In genomic region chr19:49590971-49591730, GRCh38 we compare ENCODE assay signal across 8 cellular contexts. TPM values are rescaled to one million over a fixed set of nuclear protein-coding genes. Genes with fewer than 3 reads are reported as not detected.
DNase-seq lines count a peak whose midpoint lies in the region; ATAC-seq and TF ChIP-seq lines count a peak whose summit lies in the region.

TSS of gene PRR12 (plus strand) at chr19:49591182. CDS start at chr19:49591655, 473 bp downstream.

- peak in 1 of 2 donors; percentile 29 for TF ChIP-seq POLR2A in adrenal gland (IDR thresholded peaks at IDR 0.05)
- TF ChIP-seq POLR2A in heart left ventricle (IDR thresholded peaks at IDR 0.05) = no peak

- peaks cover 8% of the 10 kb centered on the region for H3K27me3 Mint-ChIP-seq in T-helper 1 cell treated with Interleukin-12 subunit alpha and Interleukin-12 subunit beta and Interleukin-4 antibody, amounts not matched to agents 30 μg/mL and 1 μg/mL, for 36 hours (ENCODE audit: low read depth)

- peak within 1 kb of the TSS; percentile 99 for H4K12ac ChIP-seq in trophoblast cell (ENCODE audit: low read depth, low read length)

- peak within 1 kb of the TSS; percentile 97 for H4K8ac ChIP-seq in trophoblast cell (ENCODE audit: low read depth, low read length)

- peak within 1 kb of the TSS; percentile 97 for H3K4ac ChIP-seq in trophoblast cell (ENCODE audit: low read depth, low read length)

- DNase-seq in GM12865 (ENCODE audit: low read depth) (peak; percentile 87), NCI-H1105 treated with DMSO at 0.1 percent for 48 hours (lab: John Stamatoyannopoulos, UW) (peak; percentile 68), adrenal gland (peak; percentile 60 to 77 (median 71)), heart left ventricle (peak; percentile 62 to 79 (median 70)), trophoblast cell (peak; percentile 26 to 57), aorta (peak; percentile 78 to 84)

- H3K9me3 Mint-ChIP-seq in T-helper 1 cell treated with Interleukin-12 subunit alpha and Interleukin-12 subunit beta and Interleukin-4 antibody, amounts not matched to agents 30 μg/mL and 1 μg/mL, for 36 hours = no peaks in the 10 kb centered on the region

- 0 to 1% (median 0%) methylated on average over 12 to 55 of the region's 66 CpGs for WGBS in adrenal gland, 4 donors
- WGBS in heart left ventricle, 4 donors = 0 to 1% (median 0%) methylated on average over 42 to 55 of the region's 66 CpGs
- no CpG with 5 or more reads among the region's 66 CpGs for WGBS in trophoblast cell (ENCODE audit: extremely low coverage, insufficient coverage, insufficient read length)
- 1 to 3% methylated on average over 19 to 65 of the region's 66 CpGs for WGBS in aorta, 2 donors

- peaks cover 14% of the 10 kb centered on the region for H3K79me2 ChIP-seq in trophoblast cell (ENCODE audit: control insufficient read depth, insufficient read depth, low read length, poor library complexity)

- H3K36me3 ChIP-seq in adrenal gland (replicated peaks in 1 of 2) (peaks cover 0 to 27% of the 10 kb centered on the region in 2 donors), heart left ventricle (peaks cover 0 to 26% (median 22%) of the 10 kb centered on the region in 9 donors), trophoblast cell (ENCODE audit: control insufficient read depth in 1 of 2, insufficient read depth in 2 of 2, low read length in 2 of 2) (peaks cover 18 to 23% of the 10 kb centered on the region in 2 experiments), aorta (ENCODE audit: control insufficient read depth in 1 of 2, insufficient read depth in 2 of 2, low read length in 1 of 2) (peaks cover 4 to 5% of the 10 kb centered on the region in 2 donors)

- peak within 1 kb of the TSS; percentile 44 for H2BK12ac ChIP-seq in trophoblast cell (ENCODE audit: low read length)

- peak within 1 kb of the TSS; percentile 87 for H3K4me3 Mint-ChIP-seq in T-helper 1 cell treated with Interleukin-12 subunit alpha and Interleukin-12 subunit beta and Interleukin-4 antibody, amounts not matched to agents 30 μg/mL and 1 μg/mL, for 36 hours

- H2AK5ac ChIP-seq in trophoblast cell (ENCODE audit: low read length) = peak within 1 kb of the TSS; percentile 100

- H2BK120ac ChIP-seq in trophoblast cell (ENCODE audit: insufficient read depth, low read length, poor library complexity) = peak within 1 kb of the TSS; percentile 88

- TF ChIP-seq CTCF in GM12865 (IDR thresholded peaks at IDR 0.05; ENCODE audit: insufficient read depth, low read depth, low read length, missing control alignments) (no peak), adrenal gland (IDR thresholded peaks at IDR 0.05) (peak in 1 of 6 experiments; percentile 8), heart left ventricle (IDR thresholded peaks at IDR 0.05) (no peak)

- peaks cover 9% of the 10 kb centered on the region for H3K36me3 Mint-ChIP-seq in T-helper 1 cell treated with Interleukin-12 subunit alpha and Interleukin-12 subunit beta and Interleukin-4 antibody, amounts not matched to agents 30 μg/mL and 1 μg/mL, for 36 hours (ENCODE audit: low read depth)

- peak; percentile 46 to 72 (median 58) for ATAC-seq in heart left ventricle
- peak; percentile 80 for ATAC-seq in aorta (ENCODE audit: low FRiP score)
- ATAC-seq in GM19463 (IDR thresholded peaks at IDR 0.05; ENCODE audit: unreplicated experiment) = no peak

- no peaks in the 10 kb centered on the region for H3K27me3 ChIP-seq in adrenal gland
- H3K27me3 ChIP-seq in heart left ventricle = no peaks in the 10 kb centered on the region
- no peaks in the 10 kb centered on the region for H3K27me3 ChIP-seq in trophoblast cell (ENCODE audit: insufficient read depth, low read length)
- H3K27me3 ChIP-seq in aorta (ENCODE audit: control insufficient read depth in 1 of 2, insufficient read depth in 2 of 2, low read length in 1 of 2) = no peaks in the 10 kb centered on the region

- H3K9ac ChIP-seq in trophoblast cell (ENCODE audit: low read length) = peak within 1 kb of the TSS; percentile 87

- H3K4me3 ChIP-seq in GM12865 (ENCODE audit: low read depth, low read length) (peak within 1 kb of the TSS; percentile 76), adrenal gland (peak within 1 kb of the TSS; percentile 62 to 95 (median 74)), heart left ventricle (peak within 1 kb of the TSS; percentile 68 to 96 (median 80)), trophoblast cell (ENCODE audit: low read depth, low read length) (peak within 1 kb of the TSS; percentile 84), aorta (ENCODE audit: low read length in 2 of 2) (peak within 1 kb of the TSS; percentile 93 to 99)

- H3K27ac ChIP-seq in adrenal gland (peak within 1 kb of the TSS in 4 of 5 donors; percentile 78 to 93 (median 90)), heart left ventricle (peak within 1 kb of the TSS; percentile 82 to 99 (median 94)), trophoblast cell (ENCODE audit: low read depth, low read length) (peak within 1 kb of the TSS; percentile 96), aorta (ENCODE audit: low read depth in 1 of 2, low read length in 2 of 2) (peak within 1 kb of the TSS in 1 of 2 donors; percentile 56)

- H3K9me3 ChIP-seq in adrenal gland (replicated peaks in 1 of 3) (no peaks in the 10 kb centered on the region), heart left ventricle (no peaks in the 10 kb centered on the region), trophoblast cell (ENCODE audit: insufficient read depth, low read depth, low read length) (no peaks in the 10 kb centered on the region), aorta (ENCODE audit: control insufficient read depth, low read length) (no peaks in the 10 kb centered on the region)

- peak within 1 kb of the TSS; percentile 73 for H2AFZ ChIP-seq in trophoblast cell (ENCODE audit: insufficient read depth, low read length, poor library complexity)

- H3K23ac ChIP-seq in trophoblast cell (ENCODE audit: low read length) = no peak within 1 kb of the TSS

- H3K18ac ChIP-seq in trophoblast cell (ENCODE audit: low read length) = peak within 1 kb of the TSS; percentile 99

- peaks cover 20% of the 10 kb centered on the region for H3K79me1 ChIP-seq in trophoblast cell (ENCODE audit: low read length)

- peaks cover 38% of the 10 kb centered on the region for H3K4me1 Mint-ChIP-seq in T-helper 1 cell treated with Interleukin-12 subunit alpha and Interleukin-12 subunit beta and Interleukin-4 antibody, amounts not matched to agents 30 μg/mL and 1 μg/mL, for 36 hours (ENCODE audit: low read depth)

- intact Hi-C loops in adrenal gland (cut with DNase I) (no loop called here), heart left ventricle (cut with DNase I) (loop anchor here in 9 of 10 donors (1.0 to 10.0 kb wide), 8 partner anchors 46 to 86 kb away; partner anchors contain the start of genes PRMT1 (in 3 of the 9), RRAS (in 2 of the 9), BCL2L12 (in 1 of the 9) and IRF3 (in 1 of the 9)), aorta (cut with DNase I) (loop anchor here (2.0 to 5.0 kb wide), 2 partner anchors 74 to 76 kb away; partner anchors contain the start of genes BCL2L12 (in 2 of the 2) and IRF3 (in 2 of the 2))

- peaks cover 9 to 18% of the 10 kb centered on the region in 2 donors for H3K4me1 ChIP-seq in adrenal gland (replicated peaks in 1 of 2)
- H3K4me1 ChIP-seq in heart left ventricle = peaks cover 5 to 35% (median 20%) of the 10 kb centered on the region in 12 donors
- H3K4me1 ChIP-seq in trophoblast cell (ENCODE audit: control insufficient read depth in 1 of 2, insufficient read depth in 2 of 2, low read length in 2 of 2) = peaks cover 5 to 7% of the 10 kb centered on the region in 2 experiments
- no peaks in the 10 kb centered on the region for H3K4me1 ChIP-seq in aorta (ENCODE audit: control insufficient read depth in 1 of 2, insufficient read depth in 2 of 2, low read length in 2 of 2)

- H3K27ac Mint-ChIP-seq in T-helper 1 cell treated with Interleukin-12 subunit alpha and Interleukin-12 subunit beta and Interleukin-4 antibody, amounts not matched to agents 30 μg/mL and 1 μg/mL, for 36 hours = peak within 1 kb of the TSS; percentile 86

- peak within 1 kb of the TSS; percentile 99 for H3K14ac ChIP-seq in trophoblast cell (ENCODE audit: low read length)

- peak within 1 kb of the TSS; percentile 93 for H3K4me2 ChIP-seq in trophoblast cell (ENCODE audit: low read length)

- H2BK5ac ChIP-seq in trophoblast cell (ENCODE audit: low read depth, low read length, poor library complexity) = peak within 1 kb of the TSS; percentile 91

- H4K91ac ChIP-seq in trophoblast cell (ENCODE audit: low read depth, low read length) = peak within 1 kb of the TSS; percentile 97

RNA-seq across cellular contexts. Expression of gene PRR12, which starts in this region (rescaled TPM):
- total RNA-seq in adrenal gland (10 to 100 TPM; 14.3 to 39.3 (median 18.4) TPM), heart left ventricle (10 to 100 TPM; 10.9 to 20.0 (median 15.5) TPM), aorta (10 to 100 TPM; 20.2 to 31.3 TPM)
- polyA plus RNA-seq in adrenal gland (10 to 100 TPM in 1 of 3 donors, 1 to 10 TPM in 2; 4.2 to 49.8 (median 9.5) TPM), heart left ventricle (10 to 100 TPM in 1 of 2 donors, 1 to 10 TPM in 1; 8.0 to 13.6 TPM), aorta (10 to 100 TPM in 1 of 2 donors, 1 to 10 TPM in 1; 2.6 to 10.1 TPM)
- polyA plus RNA-seq in trophoblast cell (2013) = 12.9 and 13.4 TPM in 2 replicates

Comparison
In these comparisons a context has a peak if more than half of its experiments do, and no peak if none do; other contexts are left out.
1. intact Hi-C loops: an anchor here in heart left ventricle (1.0 to 10.0 kb wide) and aorta (2.0 to 5.0 kb wide); none called in adrenal gland.